In the genomic region with DNA sequence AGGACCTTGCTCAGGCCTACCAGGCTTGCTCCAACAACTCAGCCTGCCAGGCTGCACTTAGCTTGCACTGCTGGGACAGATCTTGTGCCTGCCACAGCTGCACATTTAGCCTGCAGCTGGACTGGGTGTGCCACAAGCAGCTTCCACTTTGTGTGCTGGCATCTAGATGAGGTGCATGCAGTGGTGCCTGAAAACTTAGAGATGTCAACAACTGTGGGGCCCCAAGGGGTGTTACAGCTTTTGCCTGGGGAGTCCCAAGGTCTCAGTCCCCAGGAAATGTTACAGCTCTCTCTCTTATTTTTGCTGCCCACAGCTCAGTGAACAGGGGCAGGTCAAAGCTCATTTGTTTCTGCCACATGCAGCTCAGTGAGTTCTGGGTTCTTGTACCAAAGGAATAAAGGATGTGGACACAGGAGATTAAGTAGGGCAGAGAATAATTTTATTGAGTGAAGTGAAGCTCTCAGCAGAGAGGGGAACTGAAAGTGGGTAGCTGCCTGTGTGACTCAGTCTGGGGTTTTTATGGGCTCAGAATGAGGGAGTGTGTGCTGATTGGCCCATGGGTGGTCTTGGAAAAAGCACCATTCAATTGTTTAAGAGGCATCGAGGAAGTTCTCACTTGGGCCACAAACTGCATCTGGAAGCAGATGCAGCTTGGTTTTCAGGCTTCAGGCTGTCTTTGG, we compare ENCODE assay signal across 22 cellular contexts.
DNase-seq lines count a peak whose midpoint lies in the region; ATAC-seq and TF ChIP-seq lines count a peak whose summit lies in the region.
"Had no signal": no experiment of that assay in that cellular context is flagged by ENCODE, and none has a peak within 500 bp of the region (broad histone marks: within the 10 kb centered on the region; RNA-seq: fewer than 3 reads in every experiment).

No MANE protein-coding gene starts in this region.

- H3K4me3 ChIP-seq in SJCRH30, result no peak overlapping the region
- H3K4me3 ChIP-seq in Peyer's patch, result no peak overlapping the region
- H3K4me3 ChIP-seq: cardiac muscle cell, right lobe of liver, thoracic aorta had no signal

- peak; percentile 79 for ATAC-seq in GM18511 (IDR thresholded peaks at IDR 0.05; ENCODE audit: unreplicated experiment)
- ATAC-seq in HG02623 (IDR thresholded peaks at IDR 0.05; ENCODE audit: unreplicated experiment), result peak; percentile 82
- peak; percentile 76 for ATAC-seq in HG03565 (IDR thresholded peaks at IDR 0.05; ENCODE audit: unreplicated experiment)
- ATAC-seq in HG03354 (IDR thresholded peaks at IDR 0.05; ENCODE audit: poor library complexity, severe bottlenecking, unreplicated experiment), result no peak
- ATAC-seq: right lobe of liver; stimulated activated effector memory CD8-positive, alpha-beta T cell treated with anti-CD3 and anti-CD28 coated beads, Interleukin-12 subunit alpha, Interleukin-12 subunit beta, amount 100 ng/mL, for 72 hours had no signal

- H3K9me3 ChIP-seq in SJCRH30 (replicated peaks), result no peaks in the 10 kb centered on the region; the same call in 1 of the 2 replicates
- H3K9me3 ChIP-seq in Peyer's patch, result peaks cover 0 to under 1% (median 0%) of the 10 kb centered on the region in 4 donors
- H3K9me3 ChIP-seq: right lobe of liver had no signal

- H3K4me1 ChIP-seq in SJCRH30 (no peaks in the 10 kb centered on the region; the same call in none of the 2 replicates), Peyer's patch (no peaks in the 10 kb centered on the region)
- H3K4me1 ChIP-seq: right lobe of liver had no signal

- no peaks in the 10 kb centered on the region for H3K36me3 ChIP-seq in SJCRH30
- no peaks in the 10 kb centered on the region for H3K36me3 ChIP-seq in Peyer's patch
- H3K36me3 ChIP-seq: cardiac muscle cell, right lobe of liver, thoracic aorta had no signal

- no peak for TF ChIP-seq CTCF in Peyer's patch (IDR thresholded peaks at IDR 0.05)

- H3K27me3 ChIP-seq in SJCRH30, result no peaks in the 10 kb centered on the region
- H3K27me3 ChIP-seq in Peyer's patch, result no peaks in the 10 kb centered on the region
- H3K27me3 ChIP-seq: cardiac muscle cell, right lobe of liver had no signal

- TF ChIP-seq POLR2A in Peyer's patch (IDR thresholded peaks at IDR 0.05), result no peak

- DNase-seq in SJCRH30, result peak; percentile 27 to 64
- DNase-seq in Peyer's patch, result no peak
- no peak for DNase-seq in dedifferentiated amniotic fluid mesenchymal stem cell (ENCODE audit: extremely low spot score)
- DNase-seq in HCEC 1CT, result no peak
- DNase-seq: amniotic stem cell; CD4-positive, alpha-beta T cell; dermis blood vessel endothelial cell; DMS79; hippocampal formation; IMR-90; islet precursor cell; NCI-H1694; right lobe of liver; stimulated activated CD4-positive, alpha-beta T cell treated with anti-CD3 and anti-CD28 coated beads, Interleukin-15, amount 100 ng/mL, for 24 hours had no signal

- H3K27ac ChIP-seq in SJCRH30 (no peak overlapping the region), Peyer's patch (no peak overlapping the region)
- H3K27ac ChIP-seq: cardiac muscle cell, HL-60, right lobe of liver, thoracic aorta had no signal

Comparison
In these comparisons a context has a peak if more than half of its experiments do, and no peak if none do; other contexts are left out.
1. DNase-seq: peak in SJCRH30 (2 of 2); none in Peyer's patch (0 of 3), dedifferentiated amniotic fluid mesenchymal stem cell (single experiment) and HCEC 1CT (single experiment).